ENCODE assay signal across 9 cellular contexts in the genomic region with DNA sequence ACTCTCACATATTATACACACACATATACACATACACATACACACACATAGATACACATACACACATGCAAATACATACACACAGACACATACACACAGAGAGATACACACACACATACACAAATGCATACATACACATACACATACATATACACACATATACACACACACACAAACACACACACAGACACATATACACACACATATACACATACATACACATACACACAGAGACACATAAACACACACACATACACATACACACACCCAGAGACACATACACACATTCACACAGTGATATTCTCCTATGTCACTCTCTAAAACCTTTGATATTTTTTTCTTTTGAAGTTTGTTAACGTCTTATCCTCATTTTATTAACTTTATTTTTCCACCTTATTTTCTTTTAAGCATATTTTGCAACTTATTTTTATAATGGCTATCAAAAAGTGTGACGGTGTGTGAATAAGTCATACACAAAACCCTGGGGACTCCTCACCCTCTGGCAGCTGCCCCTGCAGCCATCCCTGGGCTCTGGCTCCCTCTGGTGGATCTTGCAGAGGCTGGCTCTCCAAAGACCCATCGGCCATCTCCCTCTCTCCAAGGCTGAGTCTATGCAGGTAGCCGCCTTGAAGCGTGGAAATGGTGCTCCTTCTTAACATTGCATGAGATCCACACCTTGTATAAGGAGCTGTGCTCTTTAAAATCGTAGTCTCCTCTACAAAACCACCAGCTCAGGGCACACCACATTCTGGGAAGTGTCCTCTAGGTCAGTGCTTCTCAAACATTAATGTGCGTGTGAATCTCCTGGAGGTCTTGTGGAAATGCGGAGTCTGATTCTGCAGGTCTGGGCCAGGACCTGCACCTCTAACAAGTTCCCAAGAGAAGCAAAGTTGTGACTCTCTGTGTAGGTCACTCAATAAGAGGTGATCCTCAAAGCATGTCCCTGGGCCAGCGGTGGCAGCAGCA. TPM values are rescaled to one million over a fixed set of nuclear protein-coding genes. Genes with fewer than 3 reads are reported as not detected.
DNase-seq lines count a peak whose midpoint lies in the region; ATAC-seq, FAIRE-seq and TF ChIP-seq lines count a peak whose summit lies in the region.
"Had no signal": no experiment of that assay in that cellular context is flagged by ENCODE, and none has a peak within 500 bp of the region (broad histone marks: within the 10 kb centered on the region; RNA-seq: fewer than 3 reads in every experiment).

No MANE protein-coding gene starts in this region.

- H3K27ac ChIP-seq in A673 (ENCODE audit: low read depth, low read length, poor library complexity, severe bottlenecking), result no peak overlapping the region
- no peak overlapping the region for H3K27ac ChIP-seq in RWPE1
- no peak overlapping the region for H3K27ac ChIP-seq in heart left ventricle
- H3K27ac ChIP-seq: neutrophil had no signal

- BruUV-seq in A673 (replicated peaks; lab: Mats Ljungman, UMichigan), result no TSS peak

- CTCF ChIA-PET in A673 (lab: Charles Lee) (interaction anchor here (1.1 to 1.6 kb wide), 2 partner anchors 55 to 424 kb away, joined by 3 to 6 read pairs; no protein-coding TSS in a partner anchor), RWPE1 (lab: Yijun Ruan, JAX) (interaction anchor here (0.5 to 1.5 kb wide), 20 partner anchors 9 to 1794 kb away, joined by 3 to 11 read pairs (median 4); no protein-coding TSS in a partner anchor)

- no peaks in the 10 kb centered on the region for H3K36me3 Mint-ChIP-seq in activated naive CD8-positive, alpha-beta T cell treated with anti-CD3 and anti-CD28 coated beads for 36 hours

- WGBS in heart left ventricle, 4 donors, result 40 to 41% (median 40%) methylated on average over 9 of the region's 9 CpGs

- TF ChIP-seq POLR2A in GM12892 (IDR thresholded peaks at IDR 0.05; ENCODE audit: low read depth, low read length) (no peak), heart left ventricle (IDR thresholded peaks at IDR 0.05) (no peak)

- intact Hi-C loops in A673 (cut with micrococcal nuclease; ENCODE audit: unreplicated experiment) (loop anchor here (1.0 to 5.0 kb wide), 4 partner anchors 55 to 426 kb away; no protein-coding TSS in a partner anchor), heart left ventricle (cut with DNase I) (loop anchor here (1.0 to 10.0 kb wide), 10 partner anchors 55 to 429 kb away; a partner anchor contains a TSS)

- no peak overlapping the region for H3K27ac Mint-ChIP-seq in activated naive CD8-positive, alpha-beta T cell treated with anti-CD3 and anti-CD28 coated beads for 36 hours

- peak; percentile 82 for TF ChIP-seq CTCF in A673 (conservative IDR thresholded peaks at IDR 0.05; ENCODE audit: low read depth, low read length)
- peak; percentile 86 for TF ChIP-seq CTCF in RWPE1 (conservative IDR thresholded peaks at IDR 0.05; ENCODE audit: low read depth)
- peak; percentile 70 to 94 (median 86) for TF ChIP-seq CTCF in heart left ventricle (IDR thresholded peaks at IDR 0.05)

- peaks cover 3% of the 10 kb centered on the region for H3K4me1 Mint-ChIP-seq in activated naive CD8-positive, alpha-beta T cell treated with anti-CD3 and anti-CD28 coated beads for 36 hours

- no peaks in the 10 kb centered on the region for H3K36me3 ChIP-seq in A673 (ENCODE audit: insufficient read depth, low read length, poor library complexity, severe bottlenecking)
- no peaks in the 10 kb centered on the region for H3K36me3 ChIP-seq in heart left ventricle
- H3K36me3 ChIP-seq: neutrophil had no signal

- H3K9me3 ChIP-seq in A673 (ENCODE audit: low read depth, low read length, poor library complexity, severe bottlenecking) (no peaks in the 10 kb centered on the region), heart left ventricle (no peaks in the 10 kb centered on the region)
- H3K9me3 ChIP-seq: neutrophil had no signal

- H3K27me3 ChIP-seq in A673 (replicated peaks; ENCODE audit: insufficient read depth, low read depth, low read length, poor library complexity), result peaks cover 14% of the 10 kb centered on the region
- H3K27me3 ChIP-seq in heart left ventricle, result no peaks in the 10 kb centered on the region

- peak; percentile 46 for FAIRE-seq in GM12892 (lab: Jason Lieb, UNC)

- no peak overlapping the region for H3K4me3 ChIP-seq in A673 (ENCODE audit: low read depth, low read length, poor library complexity, severe bottlenecking)
- H3K4me3 ChIP-seq in Jurkat, Clone E6-1 (ENCODE audit: low read length), result no peak overlapping the region
- no peak overlapping the region for H3K4me3 ChIP-seq in heart left ventricle

- peak; percentile 70 for DNase-seq in A673 (ENCODE audit: low spot score)
- peak; percentile 34 for DNase-seq in GM12892 (ENCODE audit: insufficient read length)
- DNase-seq in Jurkat, Clone E6-1 (ENCODE audit: low read depth, low spot score), result peak; percentile 54
- peak; percentile 90 for DNase-seq in RWPE1 (ENCODE audit: low spot score)
- peak; percentile 61 for DNase-seq in activated naive CD8-positive, alpha-beta T cell treated with anti-CD3 and anti-CD28 coated beads for 36 hours
- peak; percentile 65 to 80 (median 76) for DNase-seq in heart left ventricle
- peak; percentile 3 for DNase-seq in pulmonary artery endothelial cell (ENCODE audit: low read depth, low spot score)
- DNase-seq in GOT3 (lab: John Stamatoyannopoulos, UW), result no peak

- H3K4me1 ChIP-seq in A673 (ENCODE audit: insufficient read depth, low read length, poor library complexity, severe bottlenecking), result no peaks in the 10 kb centered on the region
- peaks cover 0 to 10% (median 0%) of the 10 kb centered on the region in 12 donors for H3K4me1 ChIP-seq in heart left ventricle

- H3K4me3 Mint-ChIP-seq in activated naive CD8-positive, alpha-beta T cell treated with anti-CD3 and anti-CD28 coated beads for 36 hours, result no peak overlapping the region

- peak; percentile 79 to 97 (median 93) for ATAC-seq in heart left ventricle

- H3K27me3 Mint-ChIP-seq in activated naive CD8-positive, alpha-beta T cell treated with anti-CD3 and anti-CD28 coated beads for 36 hours, result peaks cover 7% of the 10 kb centered on the region

- no peaks in the 10 kb centered on the region for H3K9me3 Mint-ChIP-seq in activated naive CD8-positive, alpha-beta T cell treated with anti-CD3 and anti-CD28 coated beads for 36 hours

- POLR2A ChIA-PET in A673 (lab: Charles Lee; ENCODE audit: low non-redundant PET), result no interaction called here
- POLR2A ChIA-PET in RWPE1 (lab: Yijun Ruan, JAX; ENCODE audit: low non-redundant PET), result no interaction called here

RNA-seq across cellular contexts. Expression of a gene that starts 4.1 kb away (rescaled TPM):
- total RNA-seq in A673 (2021), result not detected in 2 replicates
- polyA plus RNA-seq in GM12892 (2012; ENCODE audit: missing spikeins), result not detected
- not detected for polyA plus RNA-seq in Jurkat, Clone E6-1 (2012; ENCODE audit: insufficient read depth, insufficient read length)
- not detected for total RNA-seq in activated naive CD8-positive, alpha-beta T cell treated with anti-CD3 and anti-CD28 coated beads for 36 hours
- not detected for total RNA-seq in heart left ventricle
- not detected for polyA plus RNA-seq in heart left ventricle
- total RNA-seq in pulmonary artery endothelial cell, result not detected in 2 replicates
